7 cellular contexts compared by ENCODE assay signal in the genomic region with DNA sequence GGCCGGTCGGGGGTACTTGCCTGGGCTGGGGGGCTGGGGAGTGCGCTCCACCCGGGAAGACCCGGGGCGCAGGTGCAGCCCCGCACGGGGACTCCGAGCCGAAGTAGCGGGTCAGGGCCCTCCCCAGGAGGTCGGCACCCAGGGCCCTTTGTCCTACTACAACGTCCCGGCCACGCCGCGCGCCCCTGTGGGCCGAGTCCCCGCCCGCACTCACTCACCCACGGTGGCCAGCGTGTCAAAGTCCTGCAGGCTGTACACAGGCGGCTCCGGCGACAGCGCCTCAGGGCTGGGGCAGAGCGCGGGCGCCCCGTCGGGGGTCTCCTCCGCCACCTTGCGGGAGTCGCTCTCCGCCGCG.
DNase-seq lines count a peak whose midpoint lies in the region; ATAC-seq, FAIRE-seq and TF ChIP-seq lines count a peak whose summit lies in the region.

No MANE protein-coding gene starts in this region.

- H3K4me1 ChIP-seq in rectal smooth muscle tissue (ENCODE audit: control insufficient read depth, insufficient read depth, low read length) = no peaks in the 10 kb centered on the region

- H4K20me1 ChIP-seq in SU-DHL-6 (ENCODE audit: low read depth, low read length) = no peaks in the 10 kb centered on the region

- H3K9me3 ChIP-seq in SU-DHL-6 (ENCODE audit: insufficient read depth, low read length) = no peaks in the 10 kb centered on the region

- H3K27ac ChIP-seq in SU-DHL-6 (ENCODE audit: low read depth, low read length) (peak overlapping the region; percentile 56; the same call in 1 of the 2 replicates), rectal smooth muscle tissue (ENCODE audit: low read depth, low read length) (no peak overlapping the region)

- no peaks in the 10 kb centered on the region for H3F3A ChIP-seq in SU-DHL-6 (ENCODE audit: insufficient read depth)

- peak; percentile 25 for ATAC-seq in GM18909 (IDR thresholded peaks at IDR 0.05; ENCODE audit: poor library complexity, unreplicated experiment)
- peak; percentile 22 for ATAC-seq in HG02759 (IDR thresholded peaks at IDR 0.05; ENCODE audit: unreplicated experiment)

- DNase-seq in fibroblast of pulmonary artery (ENCODE audit: low read depth) (no peak), RCC 7860 (ENCODE audit: low spot score) (no peak)
- no peak for DNase-seq in activated CD4-positive, CD25-positive, alpha-beta regulatory T cell treated with anti-CD3 and anti-CD28 coated beads, Interleukin-2, amount 50 U/mL, for 72 hours

- peak overlapping the region; percentile 87 for H3K4me2 ChIP-seq in SU-DHL-6 (ENCODE audit: low read depth, low read length, poor library complexity, severe bottlenecking)

- H3K79me2 ChIP-seq in SU-DHL-6 (ENCODE audit: insufficient read depth, low read length) = peaks cover 41% of the 10 kb centered on the region

- peak overlapping the region; percentile 72 for H3K9ac ChIP-seq in SU-DHL-6 (ENCODE audit: low read length)
- H3K9ac ChIP-seq in rectal smooth muscle tissue (ENCODE audit: low read length) = peak overlapping the region; percentile 40

- H3K4me3 ChIP-seq in SU-DHL-6 (ENCODE audit: insufficient read depth, low read length, poor library complexity, severe bottlenecking) (peak overlapping the region; percentile 65), fibroblast of pulmonary artery (replicated peaks; ENCODE audit: low read depth, low read length) (peak overlapping the region; percentile 61), rectal smooth muscle tissue (ENCODE audit: low read length) (peak overlapping the region; percentile 77)

- H3K36me3 ChIP-seq in SU-DHL-6 (ENCODE audit: low read length) (no peaks in the 10 kb centered on the region), rectal smooth muscle tissue (ENCODE audit: control insufficient read depth, insufficient read depth, low read length) (no peaks in the 10 kb centered on the region)

- H2AFZ ChIP-seq in SU-DHL-6 (ENCODE audit: low read depth, low read length, severe bottlenecking) = peak overlapping the region; percentile 41

- no peak for FAIRE-seq in RCC 7860 (lab: Jason Lieb, UNC)

- no peaks in the 10 kb centered on the region for H3K9me2 ChIP-seq in SU-DHL-6 (replicated peaks; ENCODE audit: insufficient read depth, low read length)

- TF ChIP-seq CTCF in SU-DHL-6 (IDR thresholded peaks at IDR 0.05; ENCODE audit: insufficient read depth, low read length, poor library complexity, severe bottlenecking) (no peak), fibroblast of pulmonary artery (IDR thresholded peaks at IDR 0.05; ENCODE audit: low read length, missing control alignments) (no peak)

- H3K27me3 ChIP-seq in SU-DHL-6 (ENCODE audit: low read length) (no peaks in the 10 kb centered on the region), rectal smooth muscle tissue (ENCODE audit: control insufficient read depth, insufficient read depth, low read length) (no peaks in the 10 kb centered on the region)
